Comparison of ENCODE assay signal across 9 cellular contexts in the genomic region with DNA sequence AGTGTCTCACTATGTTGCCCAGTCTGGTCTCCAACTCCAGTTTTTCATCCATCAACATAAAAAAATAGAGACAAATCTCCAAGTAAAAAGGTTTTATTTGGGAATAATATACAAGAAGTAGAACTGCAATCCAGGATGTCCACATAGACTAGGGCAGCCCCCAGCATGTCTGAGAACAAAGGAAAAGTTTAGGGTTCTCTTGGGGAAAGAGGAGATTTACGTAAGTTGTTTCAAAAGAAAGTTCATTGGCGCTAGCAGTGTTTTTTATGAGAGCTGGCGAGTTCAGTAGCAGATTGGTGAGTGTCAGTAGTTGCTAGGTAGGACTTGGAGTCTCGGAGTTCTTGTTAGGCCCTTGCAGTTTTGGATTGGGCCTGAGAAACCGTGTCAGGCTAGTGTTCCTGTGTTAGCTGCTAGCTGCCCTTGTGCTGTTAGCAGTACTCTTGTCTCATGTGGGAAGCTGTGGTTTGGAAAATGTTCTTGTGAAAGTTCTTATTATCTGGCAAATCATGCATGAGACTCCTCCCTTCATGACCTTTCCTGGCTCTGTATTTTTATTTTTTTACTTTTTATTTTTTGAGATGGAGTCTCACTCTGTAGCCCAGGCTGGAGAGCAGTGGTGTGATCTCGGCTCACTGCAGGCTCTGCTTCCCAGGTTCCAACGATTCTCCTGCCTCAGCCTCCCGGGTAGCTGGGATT. TPM values are rescaled to one million over a fixed set of nuclear protein-coding genes. Genes with fewer than 3 reads are reported as not detected.
DNase-seq lines count a peak whose midpoint lies in the region; ATAC-seq, FAIRE-seq and TF ChIP-seq lines count a peak whose summit lies in the region.
"Had no signal": no experiment of that assay in that cellular context is flagged by ENCODE, and none has a peak within 500 bp of the region (broad histone marks: within the 10 kb centered on the region; RNA-seq: fewer than 3 reads in every experiment).

No MANE protein-coding gene starts in this region.

- ATAC-seq in GM21367 (IDR thresholded peaks at IDR 0.05; ENCODE audit: unreplicated experiment) (peak; percentile 67), HG03520 (IDR thresholded peaks at IDR 0.05; ENCODE audit: unreplicated experiment) (peak; percentile 98)

- no peak overlapping the region for H3K4me3 ChIP-seq in hepatocyte
- H3K4me3 ChIP-seq: SJSA1 had no signal

- no peaks in the 10 kb centered on the region for H4K20me1 ChIP-seq in hepatocyte (ENCODE audit: insufficient read depth, poor library complexity, severe bottlenecking)

- H3K4me2 ChIP-seq in hepatocyte, result no peak overlapping the region

- H3K79me2 ChIP-seq in hepatocyte, result no peaks in the 10 kb centered on the region

- no peaks in the 10 kb centered on the region for H3K9me2 ChIP-seq in hepatocyte (replicated peaks; ENCODE audit: insufficient read depth)

- no peaks in the 10 kb centered on the region for H3K36me3 ChIP-seq in hepatocyte (replicated peaks; ENCODE audit: insufficient read depth, low read depth)
- H3K36me3 ChIP-seq: SJSA1 had no signal

- peak; percentile 60 for DNase-seq in hepatocyte (ENCODE audit: low spot score)
- peak; percentile 62 for DNase-seq in superior temporal gyrus (ENCODE audit: extremely low spot score)
- DNase-seq in NCI-H446 treated with DMSO at 0.1 percent for 48 hours (lab: John Stamatoyannopoulos, UW), result no peak
- DNase-seq in H4 (ENCODE audit: low spot score), result no peak

- TF ChIP-seq CTCF in VCaP (conservative IDR thresholded peaks at IDR 0.05), result no peak
- no peak for TF ChIP-seq CTCF in hepatocyte (IDR thresholded peaks at IDR 0.05; ENCODE audit: poor library complexity)

- FAIRE-seq in G401.6 (lab: Jason Lieb, UNC), result peak; percentile 95

- peak overlapping the region; percentile 30 for H3K27ac ChIP-seq in VCaP
- no peak overlapping the region for H3K27ac ChIP-seq in hepatocyte
- H3K27ac ChIP-seq: SJSA1 had no signal

- peaks cover 4% of the 10 kb centered on the region for H3K27me3 ChIP-seq in hepatocyte

- 68% methylated on average over 8 of the region's 8 CpGs for WGBS in hepatocyte (ENCODE audit: low lambda C conversion rate, missing lambda C conversion rate)

- H3K9me3 ChIP-seq in hepatocyte (ENCODE audit: low read depth), result no peaks in the 10 kb centered on the region
- H3K9me3 ChIP-seq: SJSA1 had no signal

- H3K4me1 ChIP-seq in hepatocyte (ENCODE audit: insufficient read depth), result no peaks in the 10 kb centered on the region
- H3K4me1 ChIP-seq: SJSA1 had no signal

- no peak overlapping the region for H2AFZ ChIP-seq in hepatocyte

RNA-seq across cellular contexts. Expression of gene TTLL9, which starts 24.7 kb away (rescaled TPM):
- 0.84 TPM in 1 of 2 replicates, not detected in the other for total RNA-seq in hepatocyte
- 0.18 and 0.54 TPM in 2 replicates for polyA plus RNA-seq in hepatocyte
- total RNA-seq in H4 (2014; rRNA removed; shearing (Covaris generic)), result 0.27 TPM in 1 of 2 replicates, not detected in the other
- total RNA-seq: SJSA1 had no signal

RNA-seq across cellular contexts. Expression of gene DUSP15, which starts 24.8 kb away (rescaled TPM):
- 23.0 and 23.5 TPM in 2 replicates for total RNA-seq in hepatocyte
- 10.2 and 12.2 TPM in 2 replicates for polyA plus RNA-seq in hepatocyte
- total RNA-seq in H4 (2014; rRNA removed; shearing (Covaris generic)), result 7.5 and 9.2 TPM in 2 replicates

RNA-seq across cellular contexts. Expression of gene FOXS1, which starts 49.7 kb away (rescaled TPM):
- 0.64 and 0.87 TPM in 2 replicates for total RNA-seq in hepatocyte
- 0.96 and 1.1 TPM in 2 replicates for polyA plus RNA-seq in hepatocyte
- 0.08 TPM in 1 of 2 replicates, not detected in the other for total RNA-seq in H4 (2014; rRNA removed; shearing (Covaris generic))

RNA-seq across cellular contexts. Expression of gene PDRG1, which starts 56.7 kb away (rescaled TPM):
- total RNA-seq in hepatocyte, result 8.9 and 9.1 TPM in 2 replicates
- 25.4 and 26.3 TPM in 2 replicates for polyA plus RNA-seq in hepatocyte
- 4.4 and 6.2 TPM in 2 replicates for total RNA-seq in H4 (2014; rRNA removed; shearing (Covaris generic))

Comparison
In these comparisons a context has a peak if more than half of its experiments do, and no peak if none do; other contexts are left out.
1. DNase-seq: peak in hepatocyte (single experiment) and superior temporal gyrus (single experiment); none in NCI-H446 treated with DMSO at 0.1 percent for 48 hours (single experiment) and H4 (single experiment).